In genomic region chr2:52084760-52085159, GRCh38 we compare ENCODE assay signal across 24 cellular contexts.
"Had no signal": no experiment of that assay in that cellular context is flagged by ENCODE, and none has a peak within 500 bp of the region (broad histone marks: within the 10 kb centered on the region; RNA-seq: fewer than 3 reads in every experiment).

No MANE protein-coding gene starts in this region.

- H3K27ac Mint-ChIP-seq: activated naive CD4-positive, alpha-beta T cell treated with anti-CD3 and anti-CD28 coated beads, Interleukin-2, amount 50 U/mL, for 72 hours; effector memory CD8-positive, alpha-beta T cell; nephron had no signal

- DNase-seq: activated CD4-positive, alpha-beta T cell treated with anti-CD3 and anti-CD28 coated beads, Interleukin-2, amount 50 U/mL, for 1 hour; activated CD8-positive, alpha-beta memory T cell treated with anti-CD3 and anti-CD28 coated beads for 24 hours; activated CD8-positive, alpha-beta memory T cell treated with anti-CD3 and anti-CD28 coated beads, Interleukin-2, amount 50 U/mL, for 48 hours; activated gamma-delta T cell; adrenal gland; dermis blood vessel endothelial cell; effector memory CD8-positive, alpha-beta T cell; esophagus squamous epithelium; foreskin melanocyte; glutamatergic neuron; hippocampal formation; islet precursor cell; left colon; lower lobe of right lung; nucleus accumbens; sigmoid colon; spleen; stimulated activated CD8-positive, alpha-beta memory T cell treated with anti-CD3 and anti-CD28 coated beads, Interleukin-4, amount 100 ng/mL, for 48 hours; stimulated activated naive CD4-positive, alpha-beta T cell; substantia nigra; tibial artery had no signal

- H3K27me3 Mint-ChIP-seq: effector memory CD8-positive, alpha-beta T cell had no signal

- H3K4me1 Mint-ChIP-seq: nephron had no signal

- H3K36me3 Mint-ChIP-seq: activated naive CD4-positive, alpha-beta T cell treated with anti-CD3 and anti-CD28 coated beads, Interleukin-2, amount 50 U/mL, for 72 hours had no signal

- H3K9me3 Mint-ChIP-seq: nephron had no signal

- ATAC-seq: activated CD4-positive, CD25-positive, alpha-beta regulatory T cell treated with anti-CD3 and anti-CD28 coated beads, Interleukin-2, amount 50 U/mL, for 24 hours; activated naive CD4-positive, alpha-beta T cell treated with anti-CD3 and anti-CD28 coated beads, Interleukin-2, amount 50 U/mL, for 72 hours; effector memory CD8-positive, alpha-beta T cell; left colon; lower lobe of right lung had no signal

- H3K4me3 Mint-ChIP-seq: effector memory CD8-positive, alpha-beta T cell; nephron had no signal
